8 cellular contexts compared by ENCODE assay signal in genomic region chr13:106570354-106570822, GRCh38. TPM values are rescaled to one million over a fixed set of nuclear protein-coding genes. Genes with fewer than 3 reads are reported as not detected.
DNase-seq lines count a peak whose midpoint lies in the region; ATAC-seq and TF ChIP-seq lines count a peak whose summit lies in the region.

No MANE protein-coding gene starts in this region.

- DNase-seq in GM12864 (ENCODE audit: low read depth) = peak; percentile 43
- DNase-seq in HuH-7.5 (ENCODE audit: low spot score) = peak; percentile 15
- DNase-seq in activated CD4-positive, alpha-beta T cell treated with anti-CD3 and anti-CD28 coated beads, Interleukin-2, amount 10 ng/mL, durations not matched to agents 24 days and 14 days = peak; percentile 76
- peak in 2 of 3 experiments; percentile 67 to 72 for DNase-seq in effector memory CD8-positive, alpha-beta T cell
- peak; percentile 74 for DNase-seq in natural killer cell treated with Interleukin-12 subunit alpha and Interleukin-12 subunit beta and Interleukin-15 and Interleukin-18, amount 100 ng/mL, for 72 hours (ENCODE audit: low spot score)
- DNase-seq in stomach = peak; percentile 80
- no peak for DNase-seq in NCI-H128 (lab: John Stamatoyannopoulos, UW; ENCODE audit: unreplicated experiment)
- no peak for DNase-seq in NOMO-1 treated with dmso at 0.1 percent for 144 hours (lab: John Stamatoyannopoulos, UW; ENCODE audit: unreplicated experiment)

- intact Hi-C loops in activated CD4-positive, alpha-beta T cell treated with anti-CD3 and anti-CD28 coated beads, Interleukin-2, amount 10 ng/mL, durations not matched to agents 24 days and 14 days (cut with micrococcal nuclease) = no loop called here
- intact Hi-C loops in stomach (cut with DNase I; ENCODE audit: low total_unique reads) = no loop called here

- H3K36me3 ChIP-seq in stomach = no peaks in the 10 kb centered on the region

- 29 to 46% (median 34%) methylated on average over 12 to 13 of the region's 13 CpGs for WGBS in stomach, 5 donors

- H3K4me1 Mint-ChIP-seq in activated CD4-positive, alpha-beta T cell treated with anti-CD3 and anti-CD28 coated beads, Interleukin-2, amount 10 ng/mL, durations not matched to agents 24 days and 14 days = peaks cover 25% of the 10 kb centered on the region
- peaks cover 27% of the 10 kb centered on the region in 2 donors for H3K4me1 Mint-ChIP-seq in effector memory CD8-positive, alpha-beta T cell (ENCODE audit: low read depth in 2 of 2)
- peaks cover 30 to 34% of the 10 kb centered on the region in 2 donors for H3K4me1 Mint-ChIP-seq in natural killer cell treated with Interleukin-12 subunit alpha and Interleukin-12 subunit beta and Interleukin-15 and Interleukin-18, amount 100 ng/mL, for 72 hours (ENCODE audit: low read depth in 2 of 2)

- no peaks in the 10 kb centered on the region for H3K27me3 Mint-ChIP-seq in activated CD4-positive, alpha-beta T cell treated with anti-CD3 and anti-CD28 coated beads, Interleukin-2, amount 10 ng/mL, durations not matched to agents 24 days and 14 days
- no peaks in the 10 kb centered on the region for H3K27me3 Mint-ChIP-seq in effector memory CD8-positive, alpha-beta T cell
- no peaks in the 10 kb centered on the region for H3K27me3 Mint-ChIP-seq in natural killer cell treated with Interleukin-12 subunit alpha and Interleukin-12 subunit beta and Interleukin-15 and Interleukin-18, amount 100 ng/mL, for 72 hours

- H3K4me1 ChIP-seq in stomach = peaks cover 0 to 45% (median 33%) of the 10 kb centered on the region in 4 donors

- peaks cover 7% of the 10 kb centered on the region for H3K36me3 Mint-ChIP-seq in activated CD4-positive, alpha-beta T cell treated with anti-CD3 and anti-CD28 coated beads, Interleukin-2, amount 10 ng/mL, durations not matched to agents 24 days and 14 days (ENCODE audit: low read depth)
- H3K36me3 Mint-ChIP-seq in effector memory CD8-positive, alpha-beta T cell (ENCODE audit: insufficient read depth) = peaks cover 19% of the 10 kb centered on the region
- peaks cover 5% of the 10 kb centered on the region for H3K36me3 Mint-ChIP-seq in natural killer cell treated with Interleukin-12 subunit alpha and Interleukin-12 subunit beta and Interleukin-15 and Interleukin-18, amount 100 ng/mL, for 72 hours

- no peak overlapping the region for H3K27ac Mint-ChIP-seq in activated CD4-positive, alpha-beta T cell treated with anti-CD3 and anti-CD28 coated beads, Interleukin-2, amount 10 ng/mL, durations not matched to agents 24 days and 14 days
- no peak overlapping the region for H3K27ac Mint-ChIP-seq in effector memory CD8-positive, alpha-beta T cell
- H3K27ac Mint-ChIP-seq in natural killer cell treated with Interleukin-12 subunit alpha and Interleukin-12 subunit beta and Interleukin-15 and Interleukin-18, amount 100 ng/mL, for 72 hours = peak overlapping the region in 1 of 2 donors; percentile 23

- no peak overlapping the region; the same call in 1 of the 2 replicates for H3K4me3 ChIP-seq in GM12864 (ENCODE audit: low read depth, low read length)
- H3K4me3 ChIP-seq in stomach = no peak overlapping the region

- ATAC-seq in effector memory CD8-positive, alpha-beta T cell (replicated peaks) = peak; percentile 51
- peak; percentile 10 to 59 for ATAC-seq in natural killer cell treated with Interleukin-12 subunit alpha and Interleukin-12 subunit beta and Interleukin-15 and Interleukin-18, amount 100 ng/mL, for 72 hours

- peak overlapping the region in 4 of 5 donors; percentile 35 to 71 (median 66) for H3K27ac ChIP-seq in stomach

- H3K9me3 ChIP-seq in stomach = no peaks in the 10 kb centered on the region

- H3K4me3 Mint-ChIP-seq in activated CD4-positive, alpha-beta T cell treated with anti-CD3 and anti-CD28 coated beads, Interleukin-2, amount 10 ng/mL, durations not matched to agents 24 days and 14 days = peak overlapping the region; percentile 36
- H3K4me3 Mint-ChIP-seq in effector memory CD8-positive, alpha-beta T cell = peak overlapping the region in 1 of 2 donors; percentile 26
- peak overlapping the region; percentile 49 for H3K4me3 Mint-ChIP-seq in natural killer cell treated with Interleukin-12 subunit alpha and Interleukin-12 subunit beta and Interleukin-15 and Interleukin-18, amount 100 ng/mL, for 72 hours

- TF ChIP-seq POLR2A in stomach (IDR thresholded peaks at IDR 0.05) = no peak

- no peak for TF ChIP-seq EP300 in stomach (IDR thresholded peaks at IDR 0.05)

- peaks cover 10% of the 10 kb centered on the region for H3K9me3 Mint-ChIP-seq in activated CD4-positive, alpha-beta T cell treated with anti-CD3 and anti-CD28 coated beads, Interleukin-2, amount 10 ng/mL, durations not matched to agents 24 days and 14 days
- no peaks in the 10 kb centered on the region for H3K9me3 Mint-ChIP-seq in effector memory CD8-positive, alpha-beta T cell
- peaks cover 3% of the 10 kb centered on the region for H3K9me3 Mint-ChIP-seq in natural killer cell treated with Interleukin-12 subunit alpha and Interleukin-12 subunit beta and Interleukin-15 and Interleukin-18, amount 100 ng/mL, for 72 hours

- no peak for TF ChIP-seq CTCF in GM12864 (IDR thresholded peaks at IDR 0.05; ENCODE audit: low read depth, low read length, missing control alignments)
- TF ChIP-seq CTCF in stomach (IDR thresholded peaks at IDR 0.05) = no peak

- no peaks in the 10 kb centered on the region for H3K27me3 ChIP-seq in stomach

RNA-seq across cellular contexts. Expression of gene ARGLU1, which starts 2.5 kb away (rescaled TPM):
- 86.6 and 96.8 TPM in 2 replicates for total RNA-seq in activated CD4-positive, alpha-beta T cell treated with anti-CD3 and anti-CD28 coated beads, Interleukin-2, amount 10 ng/mL, durations not matched to agents 24 days and 14 days
- 10 to 100 TPM; 60.7 to 89.1 TPM for total RNA-seq in natural killer cell treated with Interleukin-12 subunit alpha and Interleukin-12 subunit beta and Interleukin-15 and Interleukin-18, amount 100 ng/mL, for 72 hours
- 100 to 1,000 TPM in 4 of 5 donors, 10 to 100 TPM in 1; 78.2 to 321 (median 129) TPM for total RNA-seq in stomach
- 10 to 100 TPM; 16.6 to 88.6 (median 17.9) TPM for polyA plus RNA-seq in stomach

RNA-seq across cellular contexts. Expression of gene EFNB2, which starts 34.9 kb away (rescaled TPM):
- 0.24 and 0.30 TPM in 2 replicates for total RNA-seq in activated CD4-positive, alpha-beta T cell treated with anti-CD3 and anti-CD28 coated beads, Interleukin-2, amount 10 ng/mL, durations not matched to agents 24 days and 14 days
- under 1 TPM; 0.26 to 0.28 TPM for total RNA-seq in natural killer cell treated with Interleukin-12 subunit alpha and Interleukin-12 subunit beta and Interleukin-15 and Interleukin-18, amount 100 ng/mL, for 72 hours
- total RNA-seq in stomach = 10 to 100 TPM; 11.6 to 48.7 (median 19.0) TPM
- polyA plus RNA-seq in stomach = 1 to 10 TPM; 3.0 to 7.3 (median 7.2) TPM

Comparison
In these comparisons a context has a peak if more than half of its experiments do, and no peak if none do; other contexts are left out.
1. DNase-seq: peak in GM12864 (single experiment), HuH-7.5 (single experiment), activated CD4-positive, alpha-beta T cell treated with anti-CD3 and anti-CD28 coated beads, Interleukin-2, amount 10 ng/mL, durations not matched to agents 24 days and 14 days (single experiment), effector memory CD8-positive, alpha-beta T cell (2 of 3), natural killer cell treated with Interleukin-12 subunit alpha and Interleukin-12 subunit beta and Interleukin-15 and Interleukin-18, amount 100 ng/mL, for 72 hours (single experiment) and stomach (single experiment); none in NCI-H128 (single experiment) and NOMO-1 treated with dmso at 0.1 percent for 144 hours (single experiment).